Comparison of ENCODE assay signal across 20 cellular contexts in genomic region chr20:53846640-53847039, GRCh38.
DNase-seq lines count a peak whose midpoint lies in the region; ATAC-seq and TF ChIP-seq lines count a peak whose summit lies in the region.
"Had no signal": no experiment of that assay in that cellular context is flagged by ENCODE, and none has a peak within 500 bp of the region (broad histone marks: within the 10 kb centered on the region; RNA-seq: fewer than 3 reads in every experiment).

No MANE protein-coding gene starts in this region.

- peak overlapping the region; percentile 83 for H3K27ac Mint-ChIP-seq in CD4-positive, alpha-beta T cell
- H3K27ac Mint-ChIP-seq in naive B cell = peak overlapping the region; percentile 39 to 93 (median 77)

- no peaks in the 10 kb centered on the region for H3K27me3 Mint-ChIP-seq in CD4-positive, alpha-beta T cell
- no peaks in the 10 kb centered on the region for H3K27me3 Mint-ChIP-seq in naive B cell
- H3K27me3 Mint-ChIP-seq: activated naive CD4-positive, alpha-beta T cell treated with anti-CD3 and anti-CD28 coated beads, Interleukin-2, amount 10 ng/mL, durations not matched to agents 7 days and 5 days had no signal

- H3K4me3 ChIP-seq in DND-41 (ENCODE audit: low read depth in 1 of 2, low read length in 2 of 2) (no peak overlapping the region; a peak in 1 of 4 replicates), uterus (no peak overlapping the region)
- H3K4me3 ChIP-seq: GM12878, HAP-1, heart right ventricle, SJCRH30 had no signal

- H3K9me3 Mint-ChIP-seq in CD4-positive, alpha-beta T cell = no peaks in the 10 kb centered on the region
- H3K9me3 Mint-ChIP-seq in naive B cell = no peaks in the 10 kb centered on the region
- H3K9me3 Mint-ChIP-seq: activated naive CD4-positive, alpha-beta T cell treated with anti-CD3 and anti-CD28 coated beads, Interleukin-2, amount 10 ng/mL, durations not matched to agents 7 days and 5 days had no signal

- ATAC-seq in CD4-positive, alpha-beta T cell (ENCODE audit: poor library complexity) = no peak
- ATAC-seq in DND-41 (ENCODE audit: insufficient read depth, low read depth) (no peak), naive B cell (ENCODE audit: low read depth in 2 of 2) (no peak)
- ATAC-seq: heart right ventricle, PC-3, right cardiac atrium had no signal

- POLR2A ChIA-PET in CD4-positive, alpha-beta T cell (lab: Charles Lee) = interaction anchor here (0.7 to 2.8 kb wide), 10 partner anchors 10 to 250 kb away, joined by 3 to 15 read pairs (median 4); no protein-coding TSS in a partner anchor

- H3K79me2 ChIP-seq in DND-41 (ENCODE audit: insufficient read depth, low read length) = no peaks in the 10 kb centered on the region

- H3K4me1 Mint-ChIP-seq in CD4-positive, alpha-beta T cell (ENCODE audit: low read depth) = peaks cover 68% of the 10 kb centered on the region
- H3K4me1 Mint-ChIP-seq in naive B cell = peaks cover 48 to 88% (median 67%) of the 10 kb centered on the region in 3 donors

- peaks cover 71% of the 10 kb centered on the region for H3K4me1 ChIP-seq in DND-41 (ENCODE audit: insufficient read depth, low read length)
- H3K4me1 ChIP-seq in uterus = no peaks in the 10 kb centered on the region
- H3K4me1 ChIP-seq: SJCRH30 had no signal

- no peaks in the 10 kb centered on the region for H4K20me1 ChIP-seq in DND-41 (ENCODE audit: insufficient read depth, low read length)

- H3K27ac ChIP-seq in CD4-positive, alpha-beta T cell (ENCODE audit: low read depth, low read length) = no peak overlapping the region
- peak overlapping the region; percentile 88 for H3K27ac ChIP-seq in DND-41 (ENCODE audit: low read length)
- H3K27ac ChIP-seq in VCaP = peak overlapping the region; percentile 99
- no peak overlapping the region for H3K27ac ChIP-seq in uterus
- H3K27ac ChIP-seq: brain microvascular endothelial cell, SJCRH30 had no signal

- H3K9me3 ChIP-seq in CD4-positive, alpha-beta T cell (ENCODE audit: control insufficient read depth, low read length) = no peaks in the 10 kb centered on the region
- no peaks in the 10 kb centered on the region for H3K9me3 ChIP-seq in DND-41 (ENCODE audit: insufficient read depth, low read length, severe bottlenecking)
- no peaks in the 10 kb centered on the region for H3K9me3 ChIP-seq in uterus
- H3K9me3 ChIP-seq: HAP-1, heart right ventricle, SJCRH30 had no signal

- no peaks in the 10 kb centered on the region for H3K27me3 ChIP-seq in CD4-positive, alpha-beta T cell (ENCODE audit: control insufficient read depth, insufficient read depth, low read length)
- H3K27me3 ChIP-seq in DND-41 (ENCODE audit: insufficient read depth, low read length, poor library complexity) (no peaks in the 10 kb centered on the region), uterus (no peaks in the 10 kb centered on the region)
- H3K27me3 ChIP-seq: brain microvascular endothelial cell, heart right ventricle had no signal

- TF ChIP-seq POLR2A in uterus (IDR thresholded peaks at IDR 0.05) = no peak

- H3K36me3 Mint-ChIP-seq in CD4-positive, alpha-beta T cell (ENCODE audit: low read depth) = no peaks in the 10 kb centered on the region
- H3K36me3 Mint-ChIP-seq in naive B cell = no peaks in the 10 kb centered on the region

- intact Hi-C loops in CD4-positive, alpha-beta T cell (cut with DNase I, micrococcal nuclease) = loop anchor here in 1 of 2 experiments (10.0 kb wide), 1 partner anchor 48 kb away; no protein-coding TSS in a partner anchor
- intact Hi-C loops in uterus (cut with DNase I; ENCODE audit: low total_unique reads) = no loop called here

- H2AFZ ChIP-seq in DND-41 (ENCODE audit: low read depth, low read length) = peak overlapping the region; percentile 65

- H3K36me3 ChIP-seq in DND-41 (ENCODE audit: insufficient read depth, low read length) = no peaks in the 10 kb centered on the region
- no peaks in the 10 kb centered on the region for H3K36me3 ChIP-seq in uterus
- H3K36me3 ChIP-seq: brain microvascular endothelial cell, HAP-1, heart right ventricle, SJCRH30 had no signal

- no peak for DNase-seq in CD4-positive, alpha-beta T cell
- no peak for DNase-seq in DND-41
- DNase-seq in naive B cell = no peak
- DNase-seq in KG1 (lab: John Stamatoyannopoulos, UW) = no peak
- DNase-seq in cerebellar cortex (ENCODE audit: low spot score) = no peak
- DNase-seq in uterus = no peak
- DNase-seq in AG08395 (ENCODE audit: low spot score) = no peak
- DNase-seq: activated CD4-positive, CD25-positive, alpha-beta regulatory T cell treated with anti-CD3 and anti-CD28 coated beads, Interleukin-2, amount 50 U/mL, for 72 hours; activated naive CD4-positive, alpha-beta T cell treated with anti-CD3 and anti-CD28 coated beads, Interleukin-2, amount 10 ng/mL, durations not matched to agents 7 days and 5 days; brain microvascular endothelial cell; heart right ventricle; NCI-H1694; NCI-H748 treated with DMSO at 0.1 percent for 48 hours; PC-3; right cardiac atrium; SJCRH30; T-helper 9 cell had no signal

- H3K4me3 Mint-ChIP-seq in CD4-positive, alpha-beta T cell = no peak overlapping the region
- H3K4me3 Mint-ChIP-seq in naive B cell = peak overlapping the region in 5 of 8 donors; percentile 76 to 91 (median 88)

- CTCF ChIA-PET in CD4-positive, alpha-beta T cell (lab: Charles Lee) = interaction anchor here (0.6 kb wide), 1 partner anchor 173 kb away, joined by 3 read pairs; no protein-coding TSS in a partner anchor

- H3K9ac ChIP-seq in DND-41 (ENCODE audit: low read depth, low read length) = peak overlapping the region; percentile 46

- no peak for TF ChIP-seq CTCF in CD4-positive, alpha-beta T cell (IDR thresholded peaks at IDR 0.05)
- TF ChIP-seq CTCF in DND-41 (IDR thresholded peaks at IDR 0.05; ENCODE audit: borderline replicate concordance, extremely low read depth, low read length, poor library complexity, severe bottlenecking) = no peak
- no peak for TF ChIP-seq CTCF in VCaP (conservative IDR thresholded peaks at IDR 0.05)
- TF ChIP-seq CTCF in uterus (IDR thresholded peaks at IDR 0.05) = no peak

- peak overlapping the region; percentile 61 for H3K4me2 ChIP-seq in DND-41 (ENCODE audit: insufficient read depth, low read length)

Comparison
In these comparisons a context has a peak if more than half of its experiments do, and no peak if none do; other contexts are left out.
1. H3K27ac ChIP-seq: peak in DND-41 (single experiment) and VCaP (single experiment); none in CD4-positive, alpha-beta T cell (single experiment) and uterus (0 of 2).